In the genomic region with DNA sequence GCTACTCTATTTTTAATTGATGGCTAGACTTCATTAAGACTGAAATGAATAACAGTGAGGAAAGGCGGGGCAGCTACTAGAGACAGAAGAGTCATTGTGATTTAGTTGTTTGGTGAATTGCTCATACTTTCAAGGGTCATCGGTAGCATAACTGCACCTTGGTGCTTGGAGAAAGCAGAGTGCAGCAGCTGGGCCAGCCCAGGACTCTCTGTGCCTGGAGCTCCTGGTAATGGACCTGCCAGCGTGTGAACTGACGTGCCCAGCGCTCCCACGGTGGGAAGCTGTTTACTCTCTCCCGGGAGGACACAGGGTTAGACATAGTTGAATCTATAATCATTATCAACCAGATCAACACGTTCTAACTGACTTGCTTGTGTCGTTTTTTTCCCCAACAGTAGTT, we compare ENCODE assay signal across 1 cellular context.
TF ChIP-seq lines count a peak whose summit lies in the region.

No MANE protein-coding gene starts in this region.

TF ChIP-seq in HepG2, 621 proteins besides CTCF, POLR2A, EP300 and RAD21 (continued from another document and continues in another):
- TF ChIP-seq, protein P1, sequence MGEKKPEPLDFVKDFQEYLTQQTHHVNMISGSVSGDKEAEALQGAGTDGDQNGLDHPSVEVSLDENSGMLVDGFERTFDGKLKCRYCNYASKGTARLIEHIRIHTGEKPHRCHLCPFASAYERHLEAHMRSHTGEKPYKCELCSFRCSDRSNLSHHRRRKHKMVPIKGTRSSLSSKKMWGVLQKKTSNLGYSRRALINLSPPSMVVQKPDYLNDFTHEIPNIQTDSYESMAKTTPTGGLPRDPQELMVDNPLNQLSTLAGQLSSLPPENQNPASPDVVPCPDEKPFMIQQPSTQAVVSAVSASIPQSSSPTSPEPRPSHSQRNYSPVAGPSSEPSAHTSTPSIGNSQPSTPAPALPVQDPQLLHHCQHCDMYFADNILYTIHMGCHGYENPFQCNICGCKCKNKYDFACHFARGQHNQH (CRISPR knock-in tag; IDR thresholded peaks at IDR 0.05), result no peak
- TF ChIP-seq FOXM1 (CRISPR knock-in tag; IDR thresholded peaks at IDR 0.05), result no peak
- TF ChIP-seq, protein P2, sequence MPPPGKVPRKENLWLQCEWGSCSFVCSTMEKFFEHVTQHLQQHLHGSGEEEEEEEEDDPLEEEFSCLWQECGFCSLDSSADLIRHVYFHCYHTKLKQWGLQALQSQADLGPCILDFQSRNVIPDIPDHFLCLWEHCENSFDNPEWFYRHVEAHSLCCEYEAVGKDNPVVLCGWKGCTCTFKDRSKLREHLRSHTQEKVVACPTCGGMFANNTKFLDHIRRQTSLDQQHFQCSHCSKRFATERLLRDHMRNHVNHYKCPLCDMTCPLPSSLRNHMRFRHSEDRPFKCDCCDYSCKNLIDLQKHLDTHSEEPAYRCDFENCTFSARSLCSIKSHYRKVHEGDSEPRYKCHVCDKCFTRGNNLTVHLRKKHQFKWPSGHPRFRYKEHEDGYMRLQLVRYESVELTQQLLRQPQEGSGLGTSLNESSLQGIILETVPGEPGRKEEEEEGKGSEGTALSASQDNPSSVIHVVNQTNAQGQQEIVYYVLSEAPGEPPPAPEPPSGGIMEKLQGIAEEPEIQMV (CRISPR knock-in tag; IDR thresholded peaks at IDR 0.05; ENCODE audit: low read depth), result no peak
- peak; percentile 41; the same call in 1 of the 2 replicates for TF ChIP-seq ETV5 (CRISPR knock-in tag; IDR thresholded peaks at IDR 0.05; ENCODE audit: borderline replicate concordance)
- no peak for TF ChIP-seq ZNF510 (CRISPR knock-in tag; IDR thresholded peaks at IDR 0.05; ENCODE audit: low read depth)
- TF ChIP-seq MED1 (CRISPR knock-in tag; IDR thresholded peaks at IDR 0.05), result peak; percentile 45; the same call in 1 of the 2 replicates
- TF ChIP-seq RELA (CRISPR knock-in tag; IDR thresholded peaks at IDR 0.05), result no peak
- TF ChIP-seq GTF2F1 (IDR thresholded peaks at IDR 0.05; ENCODE audit: low read length), result no peak
- TF ChIP-seq ZNF839 (CRISPR knock-in tag; IDR thresholded peaks at IDR 0.05; ENCODE audit: borderline replicate concordance), result no peak
- TF ChIP-seq NCOA1 (CRISPR knock-in tag; IDR thresholded peaks at IDR 0.05), result no peak
- TF ChIP-seq ARNT (IDR thresholded peaks at IDR 0.05), result no peak
- TF ChIP-seq ISX (CRISPR knock-in tag; conservative IDR thresholded peaks at IDR 0.05), result no peak
- TF ChIP-seq SIX4 (CRISPR knock-in tag; IDR thresholded peaks at IDR 0.05), result no peak
- no peak for TF ChIP-seq SRY (CRISPR knock-in tag; IDR thresholded peaks at IDR 0.05)
- no peak for TF ChIP-seq ATRX (CRISPR knock-in tag; IDR thresholded peaks at IDR 0.05; ENCODE audit: borderline replicate concordance)
- no peak for TF ChIP-seq TEAD2 (CRISPR knock-in tag; IDR thresholded peaks at IDR 0.05)
- TF ChIP-seq SRSF4 (IDR thresholded peaks at IDR 0.05; ENCODE audit: low read depth, low read length, poor library complexity, severe bottlenecking), result no peak
- TF ChIP-seq, protein P3, sequence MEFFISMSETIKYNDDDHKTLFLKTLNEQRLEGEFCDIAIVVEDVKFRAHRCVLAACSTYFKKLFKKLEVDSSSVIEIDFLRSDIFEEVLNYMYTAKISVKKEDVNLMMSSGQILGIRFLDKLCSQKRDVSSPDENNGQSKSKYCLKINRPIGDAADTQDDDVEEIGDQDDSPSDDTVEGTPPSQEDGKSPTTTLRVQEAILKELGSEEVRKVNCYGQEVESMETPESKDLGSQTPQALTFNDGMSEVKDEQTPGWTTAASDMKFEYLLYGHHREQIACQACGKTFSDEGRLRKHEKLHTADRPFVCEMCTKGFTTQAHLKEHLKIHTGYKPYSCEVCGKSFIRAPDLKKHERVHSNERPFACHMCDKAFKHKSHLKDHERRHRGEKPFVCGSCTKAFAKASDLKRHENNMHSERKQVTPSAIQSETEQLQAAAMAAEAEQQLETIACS (CRISPR knock-in tag; IDR thresholded peaks at IDR 0.05), result no peak
- TF ChIP-seq ZNF768 (CRISPR knock-in tag; IDR thresholded peaks at IDR 0.05), result 0 out of 2 replicates have a peak, but pooled peaks have one; percentile 30
- TF ChIP-seq, protein P4, sequence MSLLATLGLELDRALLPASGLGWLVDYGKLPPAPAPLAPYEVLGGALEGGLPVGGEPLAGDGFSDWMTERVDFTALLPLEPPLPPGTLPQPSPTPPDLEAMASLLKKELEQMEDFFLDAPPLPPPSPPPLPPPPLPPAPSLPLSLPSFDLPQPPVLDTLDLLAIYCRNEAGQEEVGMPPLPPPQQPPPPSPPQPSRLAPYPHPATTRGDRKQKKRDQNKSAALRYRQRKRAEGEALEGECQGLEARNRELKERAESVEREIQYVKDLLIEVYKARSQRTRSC (CRISPR knock-in tag; IDR thresholded peaks at IDR 0.05; ENCODE audit: low read depth), result no peak
- TF ChIP-seq KDM4B (CRISPR knock-in tag; IDR thresholded peaks at IDR 0.05), result peak; percentile 33; the same call in 1 of the 2 replicates
- no peak for TF ChIP-seq ZNF777 (CRISPR knock-in tag; IDR thresholded peaks at IDR 0.05)
- TF ChIP-seq FOXO1 (CRISPR knock-in tag; IDR thresholded peaks at IDR 0.05), result 0 out of 2 replicates have a peak, but pooled peaks have one; percentile 33
- TF ChIP-seq KDM1A (CRISPR knock-in tag; IDR thresholded peaks at IDR 0.05), result no peak
- no peak for TF ChIP-seq GFI1 (CRISPR knock-in tag; IDR thresholded peaks at IDR 0.05; ENCODE audit: borderline replicate concordance)
- peak; percentile 77 for TF ChIP-seq FOXA3 (CRISPR knock-in tag; IDR thresholded peaks at IDR 0.05)
- TF ChIP-seq, protein P5, sequence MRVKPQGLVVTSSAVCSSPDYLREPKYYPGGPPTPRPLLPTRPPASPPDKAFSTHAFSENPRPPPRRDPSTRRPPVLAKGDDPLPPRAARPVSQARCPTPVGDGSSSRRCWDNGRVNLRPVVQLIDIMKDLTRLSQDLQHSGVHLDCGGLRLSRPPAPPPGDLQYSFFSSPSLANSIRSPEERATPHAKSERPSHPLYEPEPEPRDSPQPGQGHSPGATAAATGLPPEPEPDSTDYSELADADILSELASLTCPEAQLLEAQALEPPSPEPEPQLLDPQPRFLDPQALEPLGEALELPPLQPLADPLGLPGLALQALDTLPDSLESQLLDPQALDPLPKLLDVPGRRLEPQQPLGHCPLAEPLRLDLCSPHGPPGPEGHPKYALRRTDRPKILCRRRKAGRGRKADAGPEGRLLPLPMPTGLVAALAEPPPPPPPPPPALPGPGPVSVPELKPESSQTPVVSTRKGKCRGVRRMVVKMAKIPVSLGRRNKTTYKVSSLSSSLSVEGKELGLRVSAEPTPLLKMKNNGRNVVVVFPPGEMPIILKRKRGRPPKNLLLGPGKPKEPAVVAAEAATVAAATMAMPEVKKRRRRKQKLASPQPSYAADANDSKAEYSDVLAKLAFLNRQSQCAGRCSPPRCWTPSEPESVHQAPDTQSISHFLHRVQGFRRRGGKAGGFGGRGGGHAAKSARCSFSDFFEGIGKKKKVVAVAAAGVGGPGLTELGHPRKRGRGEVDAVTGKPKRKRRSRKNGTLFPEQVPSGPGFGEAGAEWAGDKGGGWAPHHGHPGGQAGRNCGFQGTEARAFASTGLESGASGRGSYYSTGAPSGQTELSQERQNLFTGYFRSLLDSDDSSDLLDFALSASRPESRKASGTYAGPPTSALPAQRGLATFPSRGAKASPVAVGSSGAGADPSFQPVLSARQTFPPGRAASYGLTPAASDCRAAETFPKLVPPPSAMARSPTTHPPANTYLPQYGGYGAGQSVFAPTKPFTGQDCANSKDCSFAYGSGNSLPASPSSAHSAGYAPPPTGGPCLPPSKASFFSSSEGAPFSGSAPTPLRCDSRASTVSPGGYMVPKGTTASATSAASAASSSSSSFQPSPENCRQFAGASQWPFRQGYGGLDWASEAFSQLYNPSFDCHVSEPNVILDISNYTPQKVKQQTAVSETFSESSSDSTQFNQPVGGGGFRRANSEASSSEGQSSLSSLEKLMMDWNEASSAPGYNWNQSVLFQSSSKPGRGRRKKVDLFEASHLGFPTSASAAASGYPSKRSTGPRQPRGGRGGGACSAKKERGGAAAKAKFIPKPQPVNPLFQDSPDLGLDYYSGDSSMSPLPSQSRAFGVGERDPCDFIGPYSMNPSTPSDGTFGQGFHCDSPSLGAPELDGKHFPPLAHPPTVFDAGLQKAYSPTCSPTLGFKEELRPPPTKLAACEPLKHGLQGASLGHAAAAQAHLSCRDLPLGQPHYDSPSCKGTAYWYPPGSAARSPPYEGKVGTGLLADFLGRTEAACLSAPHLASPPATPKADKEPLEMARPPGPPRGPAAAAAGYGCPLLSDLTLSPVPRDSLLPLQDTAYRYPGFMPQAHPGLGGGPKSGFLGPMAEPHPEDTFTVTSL (CRISPR knock-in tag; IDR thresholded peaks at IDR 0.05; ENCODE audit: borderline replicate concordance), result no peak
- TF ChIP-seq THAP11 (CRISPR knock-in tag; IDR thresholded peaks at IDR 0.05), result no peak
- TF ChIP-seq JARID2 (CRISPR knock-in tag; IDR thresholded peaks at IDR 0.05; ENCODE audit: insufficient replicate concordance), result no peak
- no peak for TF ChIP-seq ZNF720 (CRISPR knock-in tag; IDR thresholded peaks at IDR 0.05)
- no peak for TF ChIP-seq HIVEP1 (CRISPR knock-in tag; IDR thresholded peaks at IDR 0.05)
- peak; percentile 64; the same call in 1 of the 2 replicates for TF ChIP-seq SPEN (CRISPR knock-in tag; IDR thresholded peaks at IDR 0.05; ENCODE audit: low read depth)
- TF ChIP-seq ZNF780A (CRISPR knock-in tag; IDR thresholded peaks at IDR 0.05), result no peak
- no peak for TF ChIP-seq NR2F6 (IDR thresholded peaks at IDR 0.05)
- TF ChIP-seq NR2F6 (CRISPR knock-in tag; IDR thresholded peaks at IDR 0.05), result 0 out of 2 replicates have a peak, but pooled peaks have one; percentile 20
- no peak for TF ChIP-seq ZNF709 (CRISPR knock-in tag; IDR thresholded peaks at IDR 0.05)
- no peak for TF ChIP-seq PCBP1 (IDR thresholded peaks at IDR 0.05; ENCODE audit: borderline replicate concordance, low read depth, low read length)
- TF ChIP-seq CREB1 (IDR thresholded peaks at IDR 0.05), result no peak
- 0 out of 2 replicates have a peak, but pooled peaks have one; percentile 38 for TF ChIP-seq CREB1 (CRISPR knock-in tag; IDR thresholded peaks at IDR 0.05)
- TF ChIP-seq TEAD3 (CRISPR knock-in tag; optimal IDR thresholded peaks at IDR 0.05; ENCODE audit: borderline replicate concordance), result no peak
- TF ChIP-seq, protein P6, sequence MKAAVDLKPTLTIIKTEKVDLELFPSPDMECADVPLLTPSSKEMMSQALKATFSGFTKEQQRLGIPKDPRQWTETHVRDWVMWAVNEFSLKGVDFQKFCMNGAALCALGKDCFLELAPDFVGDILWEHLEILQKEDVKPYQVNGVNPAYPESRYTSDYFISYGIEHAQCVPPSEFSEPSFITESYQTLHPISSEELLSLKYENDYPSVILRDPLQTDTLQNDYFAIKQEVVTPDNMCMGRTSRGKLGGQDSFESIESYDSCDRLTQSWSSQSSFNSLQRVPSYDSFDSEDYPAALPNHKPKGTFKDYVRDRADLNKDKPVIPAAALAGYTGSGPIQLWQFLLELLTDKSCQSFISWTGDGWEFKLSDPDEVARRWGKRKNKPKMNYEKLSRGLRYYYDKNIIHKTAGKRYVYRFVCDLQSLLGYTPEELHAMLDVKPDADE (CRISPR knock-in tag; IDR thresholded peaks at IDR 0.05), result no peak
- 0 out of 2 replicates have a peak, but pooled peaks have one; percentile 22 for TF ChIP-seq BCL6 (CRISPR knock-in tag; IDR thresholded peaks at IDR 0.05)
- TF ChIP-seq, protein P7, sequence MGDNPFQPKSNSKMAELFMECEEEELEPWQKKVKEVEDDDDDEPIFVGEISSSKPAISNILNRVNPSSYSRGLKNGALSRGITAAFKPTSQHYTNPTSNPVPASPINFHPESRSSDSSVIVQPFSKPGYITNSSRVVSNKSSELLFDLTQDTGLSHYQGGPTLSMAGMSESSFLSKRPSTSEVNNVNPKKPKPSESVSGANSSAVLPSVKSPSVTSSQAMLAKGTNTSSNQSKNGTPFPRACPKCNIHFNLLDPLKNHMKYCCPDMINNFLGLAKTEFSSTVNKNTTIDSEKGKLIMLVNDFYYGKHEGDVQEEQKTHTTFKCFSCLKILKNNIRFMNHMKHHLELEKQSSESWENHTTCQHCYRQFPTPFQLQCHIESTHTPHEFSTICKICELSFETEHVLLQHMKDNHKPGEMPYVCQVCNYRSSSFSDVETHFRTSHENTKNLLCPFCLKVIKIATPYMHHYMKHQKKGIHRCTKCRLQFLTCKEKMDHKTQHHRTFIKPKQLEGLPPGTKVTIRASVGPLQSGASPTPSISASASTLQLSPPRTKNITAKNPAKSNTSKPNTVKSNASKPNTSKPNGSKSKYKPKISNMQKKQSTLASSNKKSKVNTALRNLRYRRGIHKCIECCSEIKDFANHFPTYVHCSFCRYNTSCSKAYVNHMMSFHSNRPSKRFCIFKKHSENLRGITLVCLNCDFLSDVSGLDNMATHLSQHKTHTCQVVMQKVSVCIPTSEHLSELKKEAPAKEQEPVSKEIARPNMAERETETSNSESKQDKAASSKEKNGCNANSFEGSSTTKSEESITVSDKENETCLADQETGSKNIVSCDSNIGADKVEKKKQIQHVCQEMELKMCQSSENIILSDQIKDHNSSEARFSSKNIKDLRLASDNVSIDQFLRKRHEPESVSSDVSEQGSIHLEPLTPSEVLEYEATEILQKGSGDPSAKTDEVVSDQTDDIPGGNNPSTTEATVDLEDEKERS (CRISPR knock-in tag; IDR thresholded peaks at IDR 0.05), result no peak
- 0 out of 2 replicates have a peak, but pooled peaks have one; percentile 44 for TF ChIP-seq FOXK1 (CRISPR knock-in tag; IDR thresholded peaks at IDR 0.05; ENCODE audit: borderline replicate concordance, low read depth)
- no peak for TF ChIP-seq RFXANK (CRISPR knock-in tag; IDR thresholded peaks at IDR 0.05)
- TF ChIP-seq SAP130 (CRISPR knock-in tag; IDR thresholded peaks at IDR 0.05; ENCODE audit: low read depth), result peak; percentile 45
- TF ChIP-seq, protein P8, sequence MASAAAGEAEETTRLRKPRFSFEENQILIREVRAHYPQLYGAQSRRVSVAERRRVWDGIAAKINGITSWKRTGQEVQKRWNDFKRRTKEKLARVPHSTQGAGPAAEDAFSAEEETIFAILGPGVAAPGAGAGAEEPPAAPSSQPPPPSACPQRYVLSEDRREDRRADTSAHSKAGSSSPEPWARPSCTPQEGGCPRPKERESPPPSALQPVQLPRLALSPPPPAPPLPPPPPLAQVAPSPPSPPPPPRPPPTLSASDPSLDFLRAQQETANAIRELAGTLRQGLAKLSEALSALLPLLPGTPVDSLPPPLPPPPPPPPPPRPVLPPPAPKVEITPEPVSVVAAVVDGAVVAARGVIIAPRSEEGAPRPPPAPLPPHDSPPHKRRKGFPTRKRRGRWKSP (CRISPR knock-in tag; IDR thresholded peaks at IDR 0.05), result 0 out of 2 replicates have a peak, but pooled peaks have one; percentile 25
- no peak for TF ChIP-seq ISL2 (CRISPR knock-in tag; IDR thresholded peaks at IDR 0.05)
